In the genomic region with DNA sequence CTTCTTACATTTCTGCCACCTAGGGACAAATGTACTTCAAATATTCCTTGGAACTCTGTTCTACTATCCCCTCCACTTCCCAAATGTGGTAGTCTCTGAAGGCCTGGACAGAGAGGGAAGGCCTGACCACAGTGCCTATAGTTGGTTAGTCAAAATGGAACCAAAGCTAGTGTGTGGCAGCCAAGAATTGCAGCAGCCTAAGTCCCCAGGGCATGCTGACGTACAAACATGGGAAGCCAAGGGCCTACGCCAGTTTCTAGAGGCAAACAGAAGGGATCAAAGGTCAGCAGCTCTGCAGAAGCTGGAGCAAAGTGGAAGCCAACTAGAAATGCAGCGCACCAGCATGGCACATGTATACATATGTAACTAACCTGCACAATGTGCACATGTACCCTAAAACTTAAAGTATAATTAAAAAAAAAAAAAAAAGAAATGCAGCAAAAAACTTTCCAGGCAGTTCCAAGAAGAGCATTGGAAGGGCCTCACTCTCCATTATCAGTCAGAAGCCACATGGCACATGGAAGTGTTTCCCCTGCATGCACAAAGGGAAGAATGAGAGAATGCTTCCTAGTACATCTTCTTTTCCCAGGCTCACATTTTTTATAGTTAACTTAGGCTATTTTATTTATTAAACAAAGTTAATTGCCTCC, we compare ENCODE assay signal across 10 cellular contexts. TPM values are rescaled to one million over a fixed set of nuclear protein-coding genes. Genes with fewer than 3 reads are reported as not detected.
DNase-seq lines count a peak whose midpoint lies in the region; ATAC-seq and TF ChIP-seq lines count a peak whose summit lies in the region.
"Had no signal": no experiment of that assay in that cellular context is flagged by ENCODE, and none has a peak within 500 bp of the region (broad histone marks: within the 10 kb centered on the region; RNA-seq: fewer than 3 reads in every experiment).

No MANE protein-coding gene starts in this region.

- intact Hi-C loops in adrenal gland (cut with DNase I) (no loop called here), testis (cut with DNase I; ENCODE audit: low total_unique reads) (no loop called here)

- peak; percentile 70 for DNase-seq in NCI-H146 (lab: John Stamatoyannopoulos, UW)
- DNase-seq in adrenal gland = peak in 4 of 7 donors; percentile 7 to 69 (median 33)
- peak; percentile 80 for DNase-seq in islet precursor cell
- DNase-seq in testis = peak; percentile 48
- no peak for DNase-seq in SHP77 (lab: John Stamatoyannopoulos, UW)
- no peak for DNase-seq in anterior cingulate cortex (lab: John Stamatoyannopoulos, UW)
- DNase-seq: GDM1; immature natural killer cell; stimulated activated naive B cell treated with anti-CD40 and anti-IgM and Interleukin-4, amounts not matched to agents 10 μg/mL and 1 μg/mL and 100 μg/mL, for 72 hours had no signal

- H3K9me3 ChIP-seq in adrenal gland (replicated peaks in 1 of 3) (no peaks in the 10 kb centered on the region), testis (no peaks in the 10 kb centered on the region)

- no peaks in the 10 kb centered on the region for H3K27me3 ChIP-seq in adrenal gland
- no peaks in the 10 kb centered on the region for H3K27me3 ChIP-seq in testis

- H3K27ac ChIP-seq in adrenal gland (peak overlapping the region in 2 of 5 donors; percentile 22 to 28), testis (no peak overlapping the region)

- no peak for TF ChIP-seq POLR2A in adrenal gland (IDR thresholded peaks at IDR 0.05)
- no peak for TF ChIP-seq POLR2A in testis (IDR thresholded peaks at IDR 0.05)

- 75 to 85% (median 76%) methylated on average over 3 of the region's 3 CpGs for WGBS in adrenal gland, 4 donors
- WGBS in testis, 2 donors = 58 to 73% methylated on average over 3 of the region's 3 CpGs

- no peak overlapping the region for H3K4me3 ChIP-seq in adrenal gland
- no peak overlapping the region for H3K4me3 ChIP-seq in testis

- no peak for ATAC-seq in HG03108 (IDR thresholded peaks at IDR 0.05; ENCODE audit: unreplicated experiment)
- ATAC-seq: stimulated activated naive B cell treated with anti-CD40 and anti-IgM and Interleukin-4, amounts not matched to agents 10 μg/mL and 1 μg/mL and 100 μg/mL, for 72 hours had no signal

- H3K4me1 ChIP-seq in adrenal gland (replicated peaks in 1 of 2) (peaks cover 14 to 25% of the 10 kb centered on the region in 2 donors), testis (peaks cover 17% of the 10 kb centered on the region)

- TF ChIP-seq CTCF in adrenal gland (IDR thresholded peaks at IDR 0.05) (no peak), testis (IDR thresholded peaks at IDR 0.05) (no peak)

- H3K36me3 ChIP-seq in adrenal gland (replicated peaks in 1 of 2) = no peaks in the 10 kb centered on the region
- H3K36me3 ChIP-seq in testis (ENCODE audit: low read depth, missing control alignments) = no peaks in the 10 kb centered on the region

RNA-seq across cellular contexts. Expression of gene GADD45A, which starts 39.4 kb away (rescaled TPM):
- total RNA-seq in adrenal gland = 10 to 100 TPM in 5 of 8 donors, 1 to 10 TPM in 3; 5.3 to 26.9 (median 11.5) TPM
- 10 to 100 TPM in 2 of 3 donors, 1 to 10 TPM in 1; 9.2 to 20.9 (median 19.6) TPM for polyA plus RNA-seq in adrenal gland
- 10 to 100 TPM; 29.8 to 47.0 TPM for total RNA-seq in testis
- 14.9 TPM for polyA plus RNA-seq in testis (ENCODE audit: insufficient read depth, low read depth, low replicate concordance)

Comparison
In these comparisons a context has a peak if more than half of its experiments do, and no peak if none do; other contexts are left out.
1. DNase-seq: peak in NCI-H146 (single experiment), adrenal gland (4 of 7), islet precursor cell (single experiment) and testis (single experiment); none in SHP77 (0 of 2) and anterior cingulate cortex (0 of 58).